28 cellular contexts compared by ENCODE assay signal in genomic region chr21:23986214-23986613, GRCh38.
"Had no signal": no experiment of that assay in that cellular context is flagged by ENCODE, and none has a peak within 500 bp of the region (broad histone marks: within the 10 kb centered on the region; RNA-seq: fewer than 3 reads in every experiment).

No MANE protein-coding gene starts in this region.

- H3K4me3 ChIP-seq: coronary artery, dorsolateral prefrontal cortex, esophagus muscularis mucosa, gastrocnemius medialis, heart left ventricle had no signal

- H3K27me3 Mint-ChIP-seq: activated CD4-positive, alpha-beta memory T cell treated with anti-CD3 and anti-CD28 coated beads, Interleukin-2, amount 10 ng/mL, durations not matched to agents 7 days and 5 days; activated CD4-positive, alpha-beta T cell treated with anti-CD3 and anti-CD28 coated beads for 36 hours; activated CD4-positive, alpha-beta T cell treated with anti-CD3 and anti-CD28 coated beads, Interleukin-2, amount 10 ng/mL, durations not matched to agents 7 days and 5 days; activated CD8-positive, alpha-beta memory T cell treated with anti-CD3 and anti-CD28 coated beads, Interleukin-2, amount 10 ng/mL, durations not matched to agents 7 days and 5 days; activated naive CD8-positive, alpha-beta T cell; central memory CD8-positive, alpha-beta T cell had no signal

- H3K36me3 Mint-ChIP-seq: activated CD8-positive, alpha-beta memory T cell treated with anti-CD3 and anti-CD28 coated beads, Interleukin-2, amount 10 ng/mL, durations not matched to agents 7 days and 5 days had no signal

- ATAC-seq: activated CD4-positive, alpha-beta T cell treated with anti-CD3 and anti-CD28 coated beads for 36 hours; activated CD8-positive, alpha-beta memory T cell treated with anti-CD3 and anti-CD28 coated beads, Interleukin-2, amount 10 ng/mL, durations not matched to agents 7 days and 5 days; foreskin keratinocyte; gastrocnemius medialis; heart left ventricle; WTC11 had no signal

- H3K27ac Mint-ChIP-seq: activated CD4-positive, alpha-beta memory T cell treated with anti-CD3 and anti-CD28 coated beads, Interleukin-2, amount 10 ng/mL, durations not matched to agents 7 days and 5 days; activated CD4-positive, alpha-beta T cell treated with anti-CD3 and anti-CD28 coated beads for 36 hours; activated CD4-positive, alpha-beta T cell treated with anti-CD3 and anti-CD28 coated beads, Interleukin-2, amount 10 ng/mL, durations not matched to agents 7 days and 5 days; activated CD8-positive, alpha-beta memory T cell treated with anti-CD3 and anti-CD28 coated beads, Interleukin-2, amount 10 ng/mL, durations not matched to agents 7 days and 5 days; activated naive CD4-positive, alpha-beta T cell treated with anti-CD3 and anti-CD28 coated beads for 36 hours; activated naive CD8-positive, alpha-beta T cell; activated T-helper 2 cell treated with anti-CD3 and anti-CD28 coated beads, Interferon-gamma antibody, Interleukin-2, Interleukin-4, amounts not matched to agents 10 μg/mL and 5 μg/mL and 100 μg/mL, durations not matched to agents 14 hours and 24 hours and 36 hours; dendritic cell treated with granulocyte-macrophage colony-stimulating factor and Interleukin-4, amounts not matched to agents 40 ng/mL and 50 ng/mL, for 4 days; endodermal cell; WTC11 had no signal

- H3K9me3 Mint-ChIP-seq: activated CD4-positive, alpha-beta memory T cell treated with anti-CD3 and anti-CD28 coated beads, Interleukin-2, amount 10 ng/mL, durations not matched to agents 7 days and 5 days had no signal

- H3K4me3 Mint-ChIP-seq: activated CD4-positive, alpha-beta memory T cell treated with anti-CD3 and anti-CD28 coated beads, Interleukin-2, amount 10 ng/mL, durations not matched to agents 7 days and 5 days; activated CD4-positive, alpha-beta T cell treated with anti-CD3 and anti-CD28 coated beads for 36 hours; activated CD4-positive, alpha-beta T cell treated with anti-CD3 and anti-CD28 coated beads, Interleukin-2, amount 10 ng/mL, durations not matched to agents 7 days and 5 days; activated CD8-positive, alpha-beta memory T cell treated with anti-CD3 and anti-CD28 coated beads, Interleukin-2, amount 10 ng/mL, durations not matched to agents 7 days and 5 days; activated naive CD4-positive, alpha-beta T cell treated with anti-CD3 and anti-CD28 coated beads for 36 hours; activated naive CD8-positive, alpha-beta T cell; central memory CD8-positive, alpha-beta T cell; dendritic cell treated with granulocyte-macrophage colony-stimulating factor and Interleukin-4, amounts not matched to agents 40 ng/mL and 50 ng/mL, for 4 days; endodermal cell; WTC11 had no signal

- DNase-seq: activated CD4-positive, alpha-beta memory T cell treated with anti-CD3 and anti-CD28 coated beads, Interleukin-2, amount 10 ng/mL, durations not matched to agents 7 days and 5 days; activated CD4-positive, alpha-beta T cell treated with anti-CD3 and anti-CD28 coated beads for 36 hours; activated CD4-positive, alpha-beta T cell treated with anti-CD3 and anti-CD28 coated beads, Interleukin-2, amount 10 ng/mL, durations not matched to agents 7 days and 5 days; activated CD4-positive, alpha-beta T cell treated with anti-CD3 and anti-CD28 coated beads, Interleukin-2, amount 50 U/mL, for 4 hours; activated CD8-positive, alpha-beta memory T cell treated with anti-CD3 and anti-CD28 coated beads, Interleukin-2, amount 10 ng/mL, durations not matched to agents 7 days and 5 days; activated CD8-positive, alpha-beta memory T cell treated with anti-CD3 and anti-CD28 coated beads, Interleukin-2, amount 50 U/mL, for 4 hours; activated effector memory CD4-positive, alpha-beta T cell treated with anti-CD3 and anti-CD28 coated beads, Interleukin-2, amount 50 U/mL, for 16 hours; activated naive CD4-positive, alpha-beta T cell treated with anti-CD3 and anti-CD28 coated beads for 36 hours; activated T-cell treated with anti-CD3 and anti-CD28 coated beads, Interleukin-2, amount 50 U/mL, for 1 hour; amniotic stem cell; anterior cingulate cortex; brain microvascular endothelial cell; dorsolateral prefrontal cortex; effector memory CD4-positive, alpha-beta T cell; endodermal cell; erythroblast; foreskin keratinocyte; gastrocnemius medialis; glutamatergic neuron; heart left ventricle; T-helper 2 cell had no signal

- H3K4me1 Mint-ChIP-seq: activated CD4-positive, alpha-beta memory T cell treated with anti-CD3 and anti-CD28 coated beads, Interleukin-2, amount 10 ng/mL, durations not matched to agents 7 days and 5 days; activated CD4-positive, alpha-beta T cell treated with anti-CD3 and anti-CD28 coated beads for 36 hours; activated CD4-positive, alpha-beta T cell treated with anti-CD3 and anti-CD28 coated beads, Interleukin-2, amount 10 ng/mL, durations not matched to agents 7 days and 5 days; activated CD8-positive, alpha-beta memory T cell treated with anti-CD3 and anti-CD28 coated beads, Interleukin-2, amount 10 ng/mL, durations not matched to agents 7 days and 5 days; central memory CD8-positive, alpha-beta T cell; endodermal cell; WTC11 had no signal
